Comparison of ENCODE assay signal across 29 cellular contexts in the genomic region with DNA sequence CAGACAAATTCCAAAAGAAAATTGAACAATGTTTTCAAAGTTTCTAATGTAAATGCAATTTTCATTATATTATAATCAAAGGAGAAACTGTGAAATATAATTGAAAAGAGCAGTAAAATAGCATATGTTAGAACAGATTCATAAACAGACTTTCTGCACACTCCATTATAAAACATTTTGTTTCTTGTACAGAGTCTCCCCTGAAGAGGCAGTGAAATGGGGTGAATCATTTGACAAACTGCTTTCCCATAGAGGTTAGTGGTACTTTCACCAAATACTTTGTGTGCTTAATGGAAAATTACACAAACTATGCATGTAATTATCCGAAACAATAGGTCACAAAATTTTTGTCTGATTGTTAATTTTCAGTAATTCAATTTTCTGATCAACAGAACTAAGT. TPM values are rescaled to one million over a fixed set of nuclear protein-coding genes. Genes with fewer than 3 reads are reported as not detected.
DNase-seq lines count a peak whose midpoint lies in the region; TF ChIP-seq lines count a peak whose summit lies in the region.
"Had no signal": no experiment of that assay in that cellular context is flagged by ENCODE, and none has a peak within 500 bp of the region (broad histone marks: within the 10 kb centered on the region; RNA-seq: fewer than 3 reads in every experiment).

No MANE protein-coding gene starts in this region.

- H3K4me3 ChIP-seq in NB4 (ENCODE audit: low read depth, low read length), result peak overlapping the region; percentile 95
- H3K4me3 ChIP-seq in astrocyte of the spinal cord (ENCODE audit: low read depth, low read length), result no peak overlapping the region
- peak overlapping the region in 4 of 8 donors; percentile 12 to 50 (median 14) for H3K4me3 ChIP-seq in spleen
- H3K4me3 ChIP-seq: body of pancreas, GM12878, HAP-1, lung, smooth muscle cell, tibial artery had no signal

- H3K4me1 ChIP-seq in spleen, result peaks cover 0 to 4% (median 0%) of the 10 kb centered on the region in 6 donors
- H3K4me1 ChIP-seq: body of pancreas, esophagus squamous epithelium, gastrocnemius medialis, tibial artery had no signal

- TF ChIP-seq POLR2A in NB4 (IDR thresholded peaks at IDR 0.05; ENCODE audit: extremely low read depth, insufficient read length) (no peak), spleen (IDR thresholded peaks at IDR 0.05) (no peak)

- intact Hi-C loops in spleen (cut with DNase I; ENCODE audit: low total_unique reads), result no loop called here
- intact Hi-C loops in activated naive CD4-positive, alpha-beta T cell treated with anti-CD3 and anti-CD28 coated beads for 36 hours (cut with micrococcal nuclease), result no loop called here

- in situ Hi-C loops in astrocyte of the spinal cord (cut with HindIII; ENCODE audit: low sequenced_read_pairs), result no loop called here

- no peaks in the 10 kb centered on the region for H3K27me3 ChIP-seq in spleen (replicated peaks in 1 of 7)
- H3K27me3 ChIP-seq: body of pancreas, esophagus squamous epithelium, gastrocnemius medialis, tibial artery had no signal

- H3K27ac Mint-ChIP-seq in activated naive CD4-positive, alpha-beta T cell treated with anti-CD3 and anti-CD28 coated beads for 36 hours, result no peak overlapping the region
- H3K27ac Mint-ChIP-seq: activated naive CD8-positive, alpha-beta T cell treated with anti-CD3 and anti-CD28 coated beads, Interleukin-2, amount 10 ng/mL, durations not matched to agents 7 days and 5 days; activated T-helper 2 cell treated with anti-CD3 and anti-CD28 coated beads, Interferon-gamma antibody, Interleukin-2, Interleukin-4, amounts not matched to agents 10 μg/mL and 5 μg/mL and 100 μg/mL, durations not matched to agents 14 hours and 24 hours and 36 hours; stimulated activated naive CD8-positive, alpha-beta T cell treated with anti-CD3 and anti-CD28 coated beads, Interleukin-15, amount 100 ng/mL, for 72 hours had no signal

- H3K27me3 Mint-ChIP-seq in activated naive CD4-positive, alpha-beta T cell treated with anti-CD3 and anti-CD28 coated beads for 36 hours (ENCODE audit: low read depth), result no peaks in the 10 kb centered on the region
- H3K27me3 Mint-ChIP-seq: stimulated activated naive CD8-positive, alpha-beta T cell treated with anti-CD3 and anti-CD28 coated beads, Interleukin-15, amount 100 ng/mL, for 72 hours had no signal

- H3K4me3 Mint-ChIP-seq in activated naive CD4-positive, alpha-beta T cell treated with anti-CD3 and anti-CD28 coated beads for 36 hours, result no peak overlapping the region
- H3K4me3 Mint-ChIP-seq: activated naive CD8-positive, alpha-beta T cell treated with anti-CD3 and anti-CD28 coated beads, Interleukin-2, amount 10 ng/mL, durations not matched to agents 7 days and 5 days; stimulated activated naive CD8-positive, alpha-beta T cell treated with anti-CD3 and anti-CD28 coated beads, Interleukin-15, amount 100 ng/mL, for 72 hours had no signal

- no peaks in the 10 kb centered on the region for H3K36me3 ChIP-seq in spleen
- H3K36me3 ChIP-seq: esophagus squamous epithelium, gastrocnemius medialis, HAP-1, tibial artery had no signal

- peaks cover 6% of the 10 kb centered on the region for H3K9me3 Mint-ChIP-seq in activated naive CD4-positive, alpha-beta T cell treated with anti-CD3 and anti-CD28 coated beads for 36 hours

- WGBS in spleen, 5 donors, result 52 to 84% (median 69%) methylated on average over 1 of the region's 1 CpG

- TF ChIP-seq CTCF in NB4 (IDR thresholded peaks at IDR 0.05; ENCODE audit: low read depth, low read length), result no peak
- no peak for TF ChIP-seq CTCF in astrocyte of the spinal cord (IDR thresholded peaks at IDR 0.05; ENCODE audit: low read depth, low read length)
- TF ChIP-seq CTCF in spleen (IDR thresholded peaks at IDR 0.05 in 8 of 11, conservative IDR thresholded peaks at IDR 0.05 in 3 of 11), result no peak

- H3K4me1 Mint-ChIP-seq in activated naive CD4-positive, alpha-beta T cell treated with anti-CD3 and anti-CD28 coated beads for 36 hours (ENCODE audit: low read depth), result no peaks in the 10 kb centered on the region
- H3K4me1 Mint-ChIP-seq: activated naive CD8-positive, alpha-beta T cell treated with anti-CD3 and anti-CD28 coated beads, Interleukin-2, amount 10 ng/mL, durations not matched to agents 7 days and 5 days; stimulated activated naive CD8-positive, alpha-beta T cell treated with anti-CD3 and anti-CD28 coated beads, Interleukin-15, amount 100 ng/mL, for 72 hours had no signal

- no peaks in the 10 kb centered on the region for H3K36me3 Mint-ChIP-seq in activated naive CD4-positive, alpha-beta T cell treated with anti-CD3 and anti-CD28 coated beads for 36 hours (ENCODE audit: low read depth)
- H3K36me3 Mint-ChIP-seq: activated naive CD8-positive, alpha-beta T cell treated with anti-CD3 and anti-CD28 coated beads, Interleukin-2, amount 10 ng/mL, durations not matched to agents 7 days and 5 days had no signal

- CTCF ChIA-PET in activated naive CD4-positive, alpha-beta T cell treated with anti-CD3 and anti-CD28 coated beads for 36 hours (lab: Charles Lee), result no interaction called here

- peaks cover 0 to 8% (median 5%) of the 10 kb centered on the region in 8 donors for H3K9me3 ChIP-seq in spleen
- H3K9me3 ChIP-seq: body of pancreas, esophagus squamous epithelium, gastrocnemius medialis, HAP-1, tibial artery had no signal

- H3K27ac ChIP-seq in spleen, result peak overlapping the region in 7 of 8 donors; percentile 79 to 93 (median 85)
- H3K27ac ChIP-seq: 22Rv1, esophagus squamous epithelium, gastrocnemius medialis, tibial artery had no signal

- DNase-seq in NOMO-1 treated with DMSO at 0.1 percent for 48 hours (lab: John Stamatoyannopoulos, UW; ENCODE audit: unreplicated experiment) (peak; percentile 16), NOMO-1 treated with dmso at 0.1 percent for 144 hours (lab: John Stamatoyannopoulos, UW; ENCODE audit: unreplicated experiment) (no peak), NB4 (ENCODE audit: low read depth) (peak; percentile 65), astrocyte of the spinal cord (ENCODE audit: low read depth, low spot score) (peak; percentile 18), spleen (no peak), NCI-H146 treated with DMSO at 0.1 percent for 48 hours (lab: John Stamatoyannopoulos, UW; ENCODE audit: unreplicated experiment) (no peak), NCI-H1436 treated with DMSO at 0.1 percent for 48 hours (lab: John Stamatoyannopoulos, UW) (no peak)
- no peak for DNase-seq in activated naive CD4-positive, alpha-beta T cell treated with anti-CD3 and anti-CD28 coated beads for 36 hours
- DNase-seq: activated CD4-positive, alpha-beta T cell treated with anti-CD3 and anti-CD28 coated beads, Interleukin-2, amount 50 U/mL, for 1 hour; activated naive CD8-positive, alpha-beta T cell treated with anti-CD3 and anti-CD28 coated beads, Interleukin-2, amount 10 ng/mL, durations not matched to agents 7 days and 5 days; body of pancreas; DMS53; esophagus squamous epithelium; gastrocnemius medialis; hippocampal formation; NCI-H1105 treated with DMSO at 0.1 percent for 48 hours; NCI-H2081 treated with DMSO at 0.1 percent for 48 hours; NCI-H446 treated with DMSO at 0.1 percent for 48 hours; NK-92 treated with Interleukin-12 subunit alpha and Interleukin-12 subunit beta, amount 100 ng/mL, for 24 hours; nucleus accumbens; stimulated activated CD4-positive, alpha-beta T cell treated with anti-CD3 and anti-CD28 coated beads, Interleukin-4, amount 100 ng/mL, for 24 hours; stimulated activated naive CD8-positive, alpha-beta T cell treated with anti-CD3 and anti-CD28 coated beads, Interleukin-15, amount 100 ng/mL, for 72 hours; tibial artery had no signal

RNA-seq across cellular contexts. Expression of a gene that starts 1.9 kb away (rescaled TPM):
- 10 to 100 TPM; 29.2 to 84.7 (median 46.9) TPM for total RNA-seq in spleen
- 10 to 100 TPM in 2 of 3 donors, 1 to 10 TPM in 1; 5.5 to 14.6 (median 11.3) TPM for polyA plus RNA-seq in spleen
- not detected for total RNA-seq in activated naive CD4-positive, alpha-beta T cell treated with anti-CD3 and anti-CD28 coated beads for 36 hours
- total RNA-seq: activated T-helper 2 cell treated with anti-CD3 and anti-CD28 coated beads, Interferon-gamma antibody, Interleukin-2, Interleukin-4, amounts not matched to agents 10 μg/mL and 5 μg/mL and 100 μg/mL, durations not matched to agents 14 hours and 24 hours and 36 hours; GM12878; smooth muscle cell had no signal
- polyA plus RNA-seq: GM12878, smooth muscle cell had no signal

Comparison
In these comparisons a context has a peak if more than half of its experiments do, and no peak if none do; other contexts are left out.
1. DNase-seq: peak in NOMO-1 treated with DMSO at 0.1 percent for 48 hours (single experiment), NB4 (single experiment) and astrocyte of the spinal cord (single experiment); none in NOMO-1 treated with dmso at 0.1 percent for 144 hours (single experiment), spleen (single experiment), NCI-H146 treated with DMSO at 0.1 percent for 48 hours (single experiment), NCI-H1436 treated with DMSO at 0.1 percent for 48 hours (single experiment) and activated naive CD4-positive, alpha-beta T cell treated with anti-CD3 and anti-CD28 coated beads for 36 hours (single experiment).
2. RNA of a gene that starts 1.9 kb away (total RNA-seq): 29.2 to 84.7 TPM in spleen; not detected in activated naive CD4-positive, alpha-beta T cell treated with anti-CD3 and anti-CD28 coated beads for 36 hours; every median in the first group is over 10 times any median in the second.